ENCODE assay signal across 8 cellular contexts in genomic region chr18:10526211-10526949, GRCh38. TPM values are rescaled to one million over a fixed set of nuclear protein-coding genes. Genes with fewer than 3 reads are reported as not detected.
DNase-seq lines count a peak whose midpoint lies in the region; ATAC-seq and TF ChIP-seq lines count a peak whose summit lies in the region.

No MANE protein-coding gene starts in this region.

- no peaks in the 10 kb centered on the region for H3K9me3 Mint-ChIP-seq in activated CD8-positive, alpha-beta T cell treated with anti-CD3 and anti-CD28 coated beads, Interleukin-2, amount 10 ng/mL, durations not matched to agents 7 days and 5 days (ENCODE audit: insufficient read depth)

- peak overlapping the region; percentile 86 for H3K27ac ChIP-seq in muscle layer of duodenum (ENCODE audit: low read length)

- H3K4me3 Mint-ChIP-seq in activated CD8-positive, alpha-beta T cell treated with anti-CD3 and anti-CD28 coated beads, Interleukin-2, amount 10 ng/mL, durations not matched to agents 7 days and 5 days: peak overlapping the region; percentile 95

- no peak for TF ChIP-seq CTCF in epithelial cell of esophagus (IDR thresholded peaks at IDR 0.05; ENCODE audit: insufficient read depth, low read depth, low read length, missing control alignments)

- H3K36me3 Mint-ChIP-seq in activated CD8-positive, alpha-beta T cell treated with anti-CD3 and anti-CD28 coated beads, Interleukin-2, amount 10 ng/mL, durations not matched to agents 7 days and 5 days (ENCODE audit: low read depth): peaks cover 12% of the 10 kb centered on the region

- peaks cover 0 to 15% of the 10 kb centered on the region in 2 donors for H3K4me1 ChIP-seq in muscle layer of duodenum (ENCODE audit: control insufficient read depth in 1 of 2, insufficient read depth in 2 of 2, low read length in 2 of 2)

- peaks cover 49% of the 10 kb centered on the region for H3K4me1 Mint-ChIP-seq in activated CD8-positive, alpha-beta T cell treated with anti-CD3 and anti-CD28 coated beads, Interleukin-2, amount 10 ng/mL, durations not matched to agents 7 days and 5 days (ENCODE audit: low read depth)

- H3K4me3 ChIP-seq in epithelial cell of esophagus (ENCODE audit: low read length) (peak overlapping the region; percentile 92), muscle layer of duodenum (ENCODE audit: low read depth in 1 of 2, low read length in 2 of 2) (peak overlapping the region; percentile 99)

- H3K9me3 ChIP-seq in muscle layer of duodenum (ENCODE audit: control insufficient read depth in 1 of 2, low read length in 2 of 2): no peaks in the 10 kb centered on the region

- peak overlapping the region; percentile 97 for H3K27ac Mint-ChIP-seq in activated CD8-positive, alpha-beta T cell treated with anti-CD3 and anti-CD28 coated beads, Interleukin-2, amount 10 ng/mL, durations not matched to agents 7 days and 5 days

- CTCF ChIA-PET in activated CD8-positive, alpha-beta T cell treated with anti-CD3 and anti-CD28 coated beads, Interleukin-2, amount 10 ng/mL, durations not matched to agents 7 days and 5 days (lab: Charles Lee): interaction anchor here (1.0 kb wide), 1 partner anchor 34 kb away, joined by 4 read pairs; no protein-coding TSS in a partner anchor

- POLR2A ChIA-PET in activated CD8-positive, alpha-beta T cell treated with anti-CD3 and anti-CD28 coated beads, Interleukin-2, amount 10 ng/mL, durations not matched to agents 7 days and 5 days (lab: Charles Lee): interaction anchor here (0.9 to 1.0 kb wide), 2 partner anchors 613 to 1381 kb away, joined by 4 read pairs; partner anchors contain the start of gene VAPA

- H3K27me3 ChIP-seq in muscle layer of duodenum (ENCODE audit: low read depth, low read length): no peaks in the 10 kb centered on the region

- DNase-seq in NCI-H748 (lab: John Stamatoyannopoulos, UW; ENCODE audit: unreplicated experiment) (peak; percentile 71), NCI-H748 treated with DMSO at 0.1 percent for 48 hours (lab: John Stamatoyannopoulos, UW) (no peak), NAMALWA (ENCODE audit: low spot score) (peak; percentile 56), epithelial cell of esophagus (ENCODE audit: low read depth) (peak; percentile 54)
- DNase-seq in activated CD8-positive, alpha-beta T cell treated with anti-CD3 and anti-CD28 coated beads, Interleukin-2, amount 10 ng/mL, durations not matched to agents 7 days and 5 days: peak; percentile 72
- peak; percentile 65 for DNase-seq in stimulated activated naive CD4-positive, alpha-beta T cell treated with Interleukin-2 at 50 U/mL for 16 hours (lab: John Stamatoyannopoulos, UW)

- peaks cover 6% of the 10 kb centered on the region for H3K27me3 Mint-ChIP-seq in activated CD8-positive, alpha-beta T cell treated with anti-CD3 and anti-CD28 coated beads, Interleukin-2, amount 10 ng/mL, durations not matched to agents 7 days and 5 days (ENCODE audit: low read depth)

- no peaks in the 10 kb centered on the region for H3K36me3 ChIP-seq in muscle layer of duodenum (ENCODE audit: control insufficient read depth in 1 of 2, insufficient read depth in 2 of 2, low read length in 2 of 2)

- ATAC-seq in HG02571 (IDR thresholded peaks at IDR 0.05; ENCODE audit: unreplicated experiment): peak; percentile 58
- peak; percentile 83 for ATAC-seq in activated CD8-positive, alpha-beta T cell treated with anti-CD3 and anti-CD28 coated beads, Interleukin-2, amount 10 ng/mL, durations not matched to agents 7 days and 5 days

RNA-seq across cellular contexts. Expression of gene NAPG, which starts 0.6 kb away (rescaled TPM):
- 10 to 100 TPM; 31.1 to 31.5 TPM for total RNA-seq in activated CD8-positive, alpha-beta T cell treated with anti-CD3 and anti-CD28 coated beads, Interleukin-2, amount 10 ng/mL, durations not matched to agents 7 days and 5 days
